In the genomic region with DNA sequence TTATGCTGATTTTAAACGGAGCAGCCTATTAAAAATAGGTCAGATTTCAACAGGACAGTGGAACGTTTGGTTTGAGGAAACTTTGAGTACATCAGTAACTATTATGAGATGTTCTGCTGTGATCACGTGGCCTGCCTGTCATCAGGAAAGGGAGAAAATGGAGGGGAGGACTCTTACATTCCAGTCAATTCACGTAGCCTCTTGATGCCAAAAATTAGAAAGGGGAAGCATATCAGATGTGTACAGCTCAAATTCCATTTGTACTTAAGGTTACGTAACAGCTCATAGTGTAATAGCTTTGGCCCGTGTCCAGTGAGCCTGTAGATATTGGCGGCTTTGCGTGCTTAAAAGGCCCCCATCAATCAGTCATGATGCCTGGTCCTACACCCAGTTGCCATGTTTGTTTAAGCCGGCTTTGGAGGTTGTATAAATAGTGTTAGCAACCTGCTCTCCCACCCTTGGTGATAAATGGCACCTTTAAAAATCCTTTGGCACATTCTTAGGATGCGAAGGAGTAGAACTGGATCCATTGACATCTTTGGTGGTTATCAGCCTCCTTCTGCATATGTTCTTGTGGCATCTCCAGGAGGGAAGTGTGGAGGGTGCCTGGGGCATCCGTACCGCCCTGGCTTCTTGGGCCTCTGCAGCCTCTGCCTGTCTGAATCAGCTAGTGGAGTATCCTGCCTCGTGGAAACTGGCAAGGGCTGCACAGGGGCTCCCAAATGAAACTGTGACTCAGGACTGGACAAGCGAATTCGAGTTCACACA, we compare ENCODE assay signal across 9 cellular contexts.
DNase-seq lines count a peak whose midpoint lies in the region; ATAC-seq, FAIRE-seq and TF ChIP-seq lines count a peak whose summit lies in the region.
"Had no signal": no experiment of that assay in that cellular context is flagged by ENCODE, and none has a peak within 500 bp of the region (broad histone marks: within the 10 kb centered on the region; RNA-seq: fewer than 3 reads in every experiment).

No MANE protein-coding gene starts in this region.

- H3K27me3 Mint-ChIP-seq in WTC11 (ENCODE audit: low read depth) (no peaks in the 10 kb centered on the region), CD14-positive monocyte (ENCODE audit: low read depth in 3 of 3) (peaks cover 12 to 19% (median 19%) of the 10 kb centered on the region in 3 donors)

- no peak overlapping the region for H3K4me3 Mint-ChIP-seq in WTC11
- no peak overlapping the region for H3K4me3 Mint-ChIP-seq in CD14-positive monocyte
- H3K4me3 Mint-ChIP-seq: naive B cell had no signal

- BruUV-seq in A673 (replicated peaks; lab: Mats Ljungman, UMichigan) = no TSS peak

- POLR2A ChIA-PET in A673 (lab: Charles Lee; ENCODE audit: low non-redundant PET) = interaction anchor here (0.7 kb wide), 1 partner anchor 75 kb away, joined by 5 read pairs; no protein-coding TSS in a partner anchor
- POLR2A ChIA-PET in WTC11 (lab: Charles Lee) = no interaction called here

- FAIRE-seq in RCC 7860 (lab: Jason Lieb, UNC) = no peak

- DNase-seq in A673 (ENCODE audit: low spot score) = peak; percentile 82
- peak; percentile 67 for DNase-seq in NCI-H1092 treated with DMSO at 0.1 percent for 48 hours (lab: John Stamatoyannopoulos, UW)
- DNase-seq in WTC11 (ENCODE audit: low spot score) = no peak
- DNase-seq in left lobe of liver (ENCODE audit: low spot score) = peak; percentile 85
- no peak for DNase-seq in CD14-positive monocyte (ENCODE audit: low spot score)
- DNase-seq in activated CD4-positive, alpha-beta T cell treated with anti-CD3 and anti-CD28 coated beads for 4 hours = no peak
- no peak for DNase-seq in RCC 7860 (ENCODE audit: low spot score)
- no peak for DNase-seq in DMS79 treated with DMSO at 0.1 percent for 48 hours (lab: John Stamatoyannopoulos, UW)
- DNase-seq: naive B cell had no signal

- H3K4me3 ChIP-seq in A673 (ENCODE audit: low read depth, low read length, poor library complexity, severe bottlenecking) = no peak overlapping the region

- H3K4me1 Mint-ChIP-seq in WTC11 = peaks cover 43% of the 10 kb centered on the region
- peaks cover 4% of the 10 kb centered on the region for H3K4me1 Mint-ChIP-seq in CD14-positive monocyte
- H3K4me1 Mint-ChIP-seq: naive B cell had no signal

- H3K9me3 Mint-ChIP-seq in WTC11 (no peaks in the 10 kb centered on the region), CD14-positive monocyte (peaks cover 0 to 7% (median 2%) of the 10 kb centered on the region in 7 donors)

- no peak for ATAC-seq in WTC11
- ATAC-seq in left lobe of liver = peak; percentile 75

- intact Hi-C loops in A673 (cut with micrococcal nuclease; ENCODE audit: unreplicated experiment) = no loop called here
- intact Hi-C loops in CD14-positive monocyte (cut with micrococcal nuclease) = no loop called here

- H3K27ac Mint-ChIP-seq in WTC11 (0 out of 2 replicates have a peak overlapping the region, but pooled peaks have one; percentile 15), CD14-positive monocyte (peak overlapping the region in 1 of 7 donors; percentile 22)

- peak overlapping the region; percentile 20 for H3K27ac ChIP-seq in A673 (ENCODE audit: low read depth, low read length, poor library complexity, severe bottlenecking)

- peaks cover 41% of the 10 kb centered on the region for H3K4me1 ChIP-seq in A673 (ENCODE audit: insufficient read depth, low read length, poor library complexity, severe bottlenecking)

- TF ChIP-seq CTCF in A673 (conservative IDR thresholded peaks at IDR 0.05; ENCODE audit: low read depth, low read length) (no peak), WTC11 (IDR thresholded peaks at IDR 0.05) (no peak), CD14-positive monocyte (IDR thresholded peaks at IDR 0.05) (no peak)

- H3K36me3 ChIP-seq in A673 (ENCODE audit: insufficient read depth, low read length, poor library complexity, severe bottlenecking) = no peaks in the 10 kb centered on the region

- H3K36me3 Mint-ChIP-seq in WTC11 = no peaks in the 10 kb centered on the region
- no peaks in the 10 kb centered on the region for H3K36me3 Mint-ChIP-seq in CD14-positive monocyte
- H3K36me3 Mint-ChIP-seq: naive B cell had no signal

- CTCF ChIA-PET in A673 (lab: Charles Lee) = interaction anchor here (0.7 kb wide), 1 partner anchor 162 kb away, joined by 3 read pairs; no protein-coding TSS in a partner anchor
- CTCF ChIA-PET in WTC11 (lab: Charles Lee) = no interaction called here

- H3K9me3 ChIP-seq in A673 (ENCODE audit: low read depth, low read length, poor library complexity, severe bottlenecking) = no peaks in the 10 kb centered on the region

- H3K27me3 ChIP-seq in A673 (replicated peaks; ENCODE audit: insufficient read depth, low read depth, low read length, poor library complexity) = no peaks in the 10 kb centered on the region

TF ChIP-seq in WTC11, 78 proteins besides CTCF, POLR2A, EP300 and RAD21 (continues in another document):
- no peak for TF ChIP-seq FOXJ3 (CRISPR knock-in tag; IDR thresholded peaks at IDR 0.05; ENCODE audit: borderline replicate concordance)
- no peak for TF ChIP-seq TEAD4 (CRISPR knock-in tag; IDR thresholded peaks at IDR 0.05)
- TF ChIP-seq SMAD3 (CRISPR knock-in tag; IDR thresholded peaks at IDR 0.05; ENCODE audit: borderline replicate concordance) = no peak
- TF ChIP-seq ZNF263 (CRISPR knock-in tag; IDR thresholded peaks at IDR 0.05; ENCODE audit: low read depth) = no peak
- TF ChIP-seq, protein P1, sequence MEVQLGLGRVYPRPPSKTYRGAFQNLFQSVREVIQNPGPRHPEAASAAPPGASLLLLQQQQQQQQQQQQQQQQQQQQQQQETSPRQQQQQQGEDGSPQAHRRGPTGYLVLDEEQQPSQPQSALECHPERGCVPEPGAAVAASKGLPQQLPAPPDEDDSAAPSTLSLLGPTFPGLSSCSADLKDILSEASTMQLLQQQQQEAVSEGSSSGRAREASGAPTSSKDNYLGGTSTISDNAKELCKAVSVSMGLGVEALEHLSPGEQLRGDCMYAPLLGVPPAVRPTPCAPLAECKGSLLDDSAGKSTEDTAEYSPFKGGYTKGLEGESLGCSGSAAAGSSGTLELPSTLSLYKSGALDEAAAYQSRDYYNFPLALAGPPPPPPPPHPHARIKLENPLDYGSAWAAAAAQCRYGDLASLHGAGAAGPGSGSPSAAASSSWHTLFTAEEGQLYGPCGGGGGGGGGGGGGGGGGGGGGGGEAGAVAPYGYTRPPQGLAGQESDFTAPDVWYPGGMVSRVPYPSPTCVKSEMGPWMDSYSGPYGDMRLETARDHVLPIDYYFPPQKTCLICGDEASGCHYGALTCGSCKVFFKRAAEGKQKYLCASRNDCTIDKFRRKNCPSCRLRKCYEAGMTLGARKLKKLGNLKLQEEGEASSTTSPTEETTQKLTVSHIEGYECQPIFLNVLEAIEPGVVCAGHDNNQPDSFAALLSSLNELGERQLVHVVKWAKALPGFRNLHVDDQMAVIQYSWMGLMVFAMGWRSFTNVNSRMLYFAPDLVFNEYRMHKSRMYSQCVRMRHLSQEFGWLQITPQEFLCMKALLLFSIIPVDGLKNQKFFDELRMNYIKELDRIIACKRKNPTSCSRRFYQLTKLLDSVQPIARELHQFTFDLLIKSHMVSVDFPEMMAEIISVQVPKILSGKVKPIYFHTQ (CRISPR knock-in tag; IDR thresholded peaks at IDR 0.05) = no peak
- no peak for TF ChIP-seq ESRRA (CRISPR knock-in tag; IDR thresholded peaks at IDR 0.05; ENCODE audit: borderline replicate concordance)
- TF ChIP-seq HMGA2 (CRISPR knock-in tag; IDR thresholded peaks at IDR 0.05) = no peak
- TF ChIP-seq EMX1 (CRISPR knock-in tag; IDR thresholded peaks at IDR 0.05) = no peak
- TF ChIP-seq, protein P2, sequence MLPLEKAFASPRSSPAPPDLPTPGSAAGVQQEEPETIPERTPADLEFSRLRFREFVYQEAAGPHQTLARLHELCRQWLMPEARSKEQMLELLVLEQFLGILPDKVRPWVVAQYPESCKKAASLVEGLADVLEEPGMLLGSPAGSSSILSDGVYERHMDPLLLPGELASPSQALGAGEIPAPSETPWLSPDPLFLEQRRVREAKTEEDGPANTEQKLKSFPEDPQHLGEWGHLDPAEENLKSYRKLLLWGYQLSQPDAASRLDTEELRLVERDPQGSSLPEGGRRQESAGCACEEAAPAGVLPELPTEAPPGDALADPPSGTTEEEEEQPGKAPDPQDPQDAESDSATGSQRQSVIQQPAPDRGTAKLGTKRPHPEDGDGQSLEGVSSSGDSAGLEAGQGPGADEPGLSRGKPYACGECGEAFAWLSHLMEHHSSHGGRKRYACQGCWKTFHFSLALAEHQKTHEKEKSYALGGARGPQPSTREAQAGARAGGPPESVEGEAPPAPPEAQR (CRISPR knock-in tag; IDR thresholded peaks at IDR 0.05) = no peak
- TF ChIP-seq, protein P3, sequence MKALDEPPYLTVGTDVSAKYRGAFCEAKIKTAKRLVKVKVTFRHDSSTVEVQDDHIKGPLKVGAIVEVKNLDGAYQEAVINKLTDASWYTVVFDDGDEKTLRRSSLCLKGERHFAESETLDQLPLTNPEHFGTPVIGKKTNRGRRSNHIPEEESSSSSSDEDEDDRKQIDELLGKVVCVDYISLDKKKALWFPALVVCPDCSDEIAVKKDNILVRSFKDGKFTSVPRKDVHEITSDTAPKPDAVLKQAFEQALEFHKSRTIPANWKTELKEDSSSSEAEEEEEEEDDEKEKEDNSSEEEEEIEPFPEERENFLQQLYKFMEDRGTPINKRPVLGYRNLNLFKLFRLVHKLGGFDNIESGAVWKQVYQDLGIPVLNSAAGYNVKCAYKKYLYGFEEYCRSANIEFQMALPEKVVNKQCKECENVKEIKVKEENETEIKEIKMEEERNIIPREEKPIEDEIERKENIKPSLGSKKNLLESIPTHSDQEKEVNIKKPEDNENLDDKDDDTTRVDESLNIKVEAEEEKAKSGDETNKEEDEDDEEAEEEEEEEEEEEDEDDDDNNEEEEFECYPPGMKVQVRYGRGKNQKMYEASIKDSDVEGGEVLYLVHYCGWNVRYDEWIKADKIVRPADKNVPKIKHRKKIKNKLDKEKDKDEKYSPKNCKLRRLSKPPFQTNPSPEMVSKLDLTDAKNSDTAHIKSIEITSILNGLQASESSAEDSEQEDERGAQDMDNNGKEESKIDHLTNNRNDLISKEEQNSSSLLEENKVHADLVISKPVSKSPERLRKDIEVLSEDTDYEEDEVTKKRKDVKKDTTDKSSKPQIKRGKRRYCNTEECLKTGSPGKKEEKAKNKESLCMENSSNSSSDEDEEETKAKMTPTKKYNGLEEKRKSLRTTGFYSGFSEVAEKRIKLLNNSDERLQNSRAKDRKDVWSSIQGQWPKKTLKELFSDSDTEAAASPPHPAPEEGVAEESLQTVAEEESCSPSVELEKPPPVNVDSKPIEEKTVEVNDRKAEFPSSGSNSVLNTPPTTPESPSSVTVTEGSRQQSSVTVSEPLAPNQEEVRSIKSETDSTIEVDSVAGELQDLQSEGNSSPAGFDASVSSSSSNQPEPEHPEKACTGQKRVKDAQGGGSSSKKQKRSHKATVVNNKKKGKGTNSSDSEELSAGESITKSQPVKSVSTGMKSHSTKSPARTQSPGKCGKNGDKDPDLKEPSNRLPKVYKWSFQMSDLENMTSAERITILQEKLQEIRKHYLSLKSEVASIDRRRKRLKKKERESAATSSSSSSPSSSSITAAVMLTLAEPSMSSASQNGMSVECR (CRISPR knock-in tag; IDR thresholded peaks at IDR 0.05; ENCODE audit: borderline replicate concordance) = no peak

Comparison
In these comparisons a context has a peak if more than half of its experiments do, and no peak if none do; other contexts are left out.
1. DNase-seq: peak in A673 (single experiment), NCI-H1092 treated with DMSO at 0.1 percent for 48 hours (single experiment) and left lobe of liver (single experiment); none in WTC11 (single experiment), CD14-positive monocyte (single experiment), activated CD4-positive, alpha-beta T cell treated with anti-CD3 and anti-CD28 coated beads for 4 hours (0 of 2), RCC 7860 (single experiment) and DMS79 treated with DMSO at 0.1 percent for 48 hours (single experiment).